In genomic region chr7:21670496-21670895, GRCh38 we compare ENCODE assay signal across 25 cellular contexts.
A peak's percentile ranks its signal among the peaks of the same experiment; 100 is the strongest.
DNase-seq lines count a peak whose midpoint lies in the region; ATAC-seq, FAIRE-seq and TF ChIP-seq lines count a peak whose summit lies in the region.
"Had no signal": no experiment of that assay in that cellular context is flagged by ENCODE, and none has a peak within 500 bp of the region (broad histone marks: within the 10 kb centered on the region; RNA-seq: fewer than 3 reads in every experiment).

No MANE protein-coding gene starts in this region.

- TF ChIP-seq POLR2A in A549 (IDR thresholded peaks at IDR 0.05; ENCODE audit: low read length): no peak

- no peaks in the 10 kb centered on the region for H3F3A ChIP-seq in GM23338 (replicated peaks; ENCODE audit: low read depth)

- DNase-seq in A549 (ENCODE audit: low read depth in 1 of 2, low spot score in 1 of 2) (no peak), NCI-H226 (peak; percentile 8), iris pigment epithelial cell (ENCODE audit: low read depth) (peak; percentile 20), dedifferentiated amniotic fluid mesenchymal stem cell (ENCODE audit: extremely low spot score) (no peak), RPMI8226 (no peak), GM23338 (ENCODE audit: low spot score) (no peak)
- DNase-seq: ACHN; BE2C; C1 segment of cervical spinal cord; CD4-positive, alpha-beta memory T cell; CD4-positive, CD25-positive, alpha-beta regulatory T cell; CD8-positive, alpha-beta memory T cell; COR-L47; DMS 273 treated with DMSO at 0.1 percent for 48 hours; DMS153; DMS53; DMS79; DND-41; EL; GDM1 had no signal

- H3K4me3 Mint-ChIP-seq in GM23338: no peak overlapping the region
- H3K4me3 Mint-ChIP-seq: CD14-positive monocyte; CD4-positive, alpha-beta memory T cell; CD4-positive, CD25-positive, alpha-beta regulatory T cell; CD8-positive, alpha-beta memory T cell had no signal

- no peak for TF ChIP-seq EP300 in A549 (IDR thresholded peaks at IDR 0.05)

- H3K27me3 Mint-ChIP-seq in GM23338 (ENCODE audit: insufficient read depth, low read depth, poor library complexity): no peaks in the 10 kb centered on the region

- no peaks in the 10 kb centered on the region for H3K9me3 Mint-ChIP-seq in GM23338
- H3K9me3 Mint-ChIP-seq: CD14-positive monocyte; CD4-positive, alpha-beta memory T cell; CD8-positive, alpha-beta memory T cell had no signal

- H4K20me1 ChIP-seq in GM23338 (replicated peaks; ENCODE audit: insufficient read depth): no peaks in the 10 kb centered on the region
- H4K20me1 ChIP-seq: BLaER1 had no signal

- no peaks in the 10 kb centered on the region for H3K79me2 ChIP-seq in GM23338 (replicated peaks; ENCODE audit: insufficient read depth)

- H3K4me1 Mint-ChIP-seq in GM23338: no peaks in the 10 kb centered on the region
- H3K4me1 Mint-ChIP-seq: CD4-positive, CD25-positive, alpha-beta regulatory T cell; CD8-positive, alpha-beta memory T cell had no signal

- no peak for TF ChIP-seq CTCF in A549 (IDR thresholded peaks at IDR 0.05)
- no peak for TF ChIP-seq CTCF in GM23338 (conservative IDR thresholded peaks at IDR 0.05; ENCODE audit: low read depth in 2 of 2)

- no peak for TF ChIP-seq RAD21 in A549 (conservative IDR thresholded peaks at IDR 0.05 in 1 of 2, IDR thresholded peaks at IDR 0.05 in 1 of 2)

- H3K4me3 ChIP-seq in A549 (no peak overlapping the region), GM23338 (no peak overlapping the region)
- H3K4me3 ChIP-seq: BLaER1, GM12878 had no signal

- H3K36me3 ChIP-seq in GM23338 (ENCODE audit: insufficient read depth): no peaks in the 10 kb centered on the region
- H3K36me3 ChIP-seq: BE2C, BLaER1 had no signal

- no peak overlapping the region for H2AFZ ChIP-seq in GM23338

- no peak for ATAC-seq in A549
- ATAC-seq in GM23338: no peak
- ATAC-seq: GM12878 had no signal

- H3K27ac ChIP-seq in A549 (no peak overlapping the region), GM23338 (ENCODE audit: low read depth) (no peak overlapping the region)
- H3K27ac ChIP-seq: 22Rv1, BLaER1 had no signal

- H3K9me2 ChIP-seq in GM23338 (ENCODE audit: insufficient read depth): no peaks in the 10 kb centered on the region; the same call in 1 of the 2 replicates

- no peaks in the 10 kb centered on the region for H3K9me3 ChIP-seq in A549
- H3K9me3 ChIP-seq: BE2C, BLaER1 had no signal

- H3K4me1 ChIP-seq in A549: no peaks in the 10 kb centered on the region
- H3K4me1 ChIP-seq in GM23338 (ENCODE audit: insufficient read depth): no peaks in the 10 kb centered on the region
- H3K4me1 ChIP-seq: BE2C, BLaER1 had no signal

- WGBS in A549 (ENCODE audit: missing lambda C conversion rate): 43% methylated on average over 3 of the region's 3 CpGs

- no peaks in the 10 kb centered on the region for H3K36me3 Mint-ChIP-seq in GM23338 (ENCODE audit: low read depth)
- H3K36me3 Mint-ChIP-seq: CD14-positive monocyte; CD4-positive, alpha-beta memory T cell; CD4-positive, CD25-positive, alpha-beta regulatory T cell; CD8-positive, alpha-beta memory T cell had no signal

- no peak overlapping the region for H3K27ac Mint-ChIP-seq in GM23338
- H3K27ac Mint-ChIP-seq: CD14-positive monocyte; CD4-positive, alpha-beta memory T cell; CD4-positive, CD25-positive, alpha-beta regulatory T cell; CD8-positive, alpha-beta memory T cell had no signal

- no peaks in the 10 kb centered on the region for H3K27me3 ChIP-seq in GM23338 (ENCODE audit: insufficient read depth)
- H3K27me3 ChIP-seq: BE2C, BLaER1 had no signal

- POLR2A ChIA-PET in A549 (lab: Yijun Ruan, JAX): no interaction called here

- CTCF ChIA-PET in A549 (lab: Yijun Ruan, JAX): no interaction called here

- H3K4me2 ChIP-seq in A549 (no peak overlapping the region), GM23338 (no peak overlapping the region)
- H3K4me2 ChIP-seq: BLaER1 had no signal

- FAIRE-seq in A549 (lab: Jason Lieb, UNC): peak; percentile 83
- FAIRE-seq: GM12878, GM12892 had no signal

TF ChIP-seq in A549, 52 proteins besides CTCF, POLR2A, EP300 and RAD21:
- no peak for TF ChIP-seq FOXS1 (CRISPR knock-in tag; IDR thresholded peaks at IDR 0.05)
- no peak for TF ChIP-seq HOXB5 (CRISPR knock-in tag; IDR thresholded peaks at IDR 0.05)
TF ChIP-seq in A549: peak in this region for 0.

TF ChIP-seq in GM23338, 12 proteins besides CTCF, POLR2A, EP300 and RAD21 (continues in another document):
- TF ChIP-seq EZH2 (IDR thresholded peaks at IDR 0.05; ENCODE audit: low read depth, unreplicated experiment): no peak
- no peak for TF ChIP-seq REST (IDR thresholded peaks at IDR 0.05; ENCODE audit: unreplicated experiment)
- no peak for TF ChIP-seq ZNF462 (CRISPR knock-in tag; IDR thresholded peaks at IDR 0.05)
- TF ChIP-seq ZNF114 (CRISPR knock-in tag; IDR thresholded peaks at IDR 0.05): no peak

Comparison
In these comparisons a context has a peak if more than half of its experiments do, and no peak if none do; other contexts are left out.
1. DNase-seq: peak in NCI-H226 (single experiment) and iris pigment epithelial cell (single experiment); none in A549 (0 of 2), dedifferentiated amniotic fluid mesenchymal stem cell (single experiment), RPMI8226 (single experiment) and GM23338 (single experiment).